ENCODE assay signal across 19 cellular contexts in genomic region chr10:36303896-36304295, GRCh38.
A peak's percentile ranks its signal among the peaks of the same experiment; 100 is the strongest.
DNase-seq lines count a peak whose midpoint lies in the region; ATAC-seq and TF ChIP-seq lines count a peak whose summit lies in the region.
"Had no signal": no experiment of that assay in that cellular context is flagged by ENCODE, and none has a peak within 500 bp of the region (broad histone marks: within the 10 kb centered on the region; RNA-seq: fewer than 3 reads in every experiment).

No MANE protein-coding gene starts in this region.

- no peak overlapping the region for H3K4me2 ChIP-seq in SK-N-SH
- H3K4me2 ChIP-seq: A549, GM23338 had no signal

- H3K27me3 ChIP-seq in SK-N-SH (ENCODE audit: insufficient read depth) (no peaks in the 10 kb centered on the region), stomach (no peaks in the 10 kb centered on the region)

- no peaks in the 10 kb centered on the region for H3F3A ChIP-seq in SK-N-SH (replicated peaks; ENCODE audit: insufficient read depth)

- H3K9ac ChIP-seq in SK-N-SH = no peak overlapping the region

- no peak for DNase-seq in SK-N-SH
- peak; percentile 11 for DNase-seq in RWPE1 (ENCODE audit: low spot score)
- DNase-seq in epithelial cell of esophagus (ENCODE audit: low read depth) = peak; percentile 88
- no peak for DNase-seq in GOT3 (lab: John Stamatoyannopoulos, UW)
- no peak for DNase-seq in stimulated activated CD4-positive, alpha-beta T cell treated with anti-CD3 and anti-CD28 coated beads, Interleukin-4, amount 100 ng/mL, for 24 hours
- DNase-seq in stomach = no peak
- DNase-seq: AML-193; CD4-positive, alpha-beta memory T cell; DMS153; DMS79; GDM1; H7; HFFc6 had no signal

- H3K27ac ChIP-seq in SK-N-SH (ENCODE audit: low read depth in 2 of 2, low read length in 1 of 2) = no peak overlapping the region
- no peak overlapping the region for H3K27ac ChIP-seq in RWPE1
- no peak overlapping the region for H3K27ac ChIP-seq in stomach
- H3K27ac ChIP-seq: 22Rv1, A549, HL-60 had no signal

- intact Hi-C loops in stomach (cut with DNase I; ENCODE audit: low total_unique reads) = no loop called here

- no peak for TF ChIP-seq CTCF in SK-N-SH (IDR thresholded peaks at IDR 0.05)
- TF ChIP-seq CTCF in RWPE1 (conservative IDR thresholded peaks at IDR 0.05; ENCODE audit: low read depth) = no peak
- no peak for TF ChIP-seq CTCF in epithelial cell of esophagus (IDR thresholded peaks at IDR 0.05; ENCODE audit: insufficient read depth, low read depth, low read length, missing control alignments)
- TF ChIP-seq CTCF in stomach (IDR thresholded peaks at IDR 0.05) = no peak

- H3K4me1 ChIP-seq in SK-N-SH (ENCODE audit: control insufficient read depth in 1 of 2, insufficient read depth in 2 of 2, low read depth in 1 of 2, low read length in 1 of 2) (no peaks in the 10 kb centered on the region), stomach (peaks cover 0 to 4% (median 0%) of the 10 kb centered on the region in 4 donors)
- H3K4me1 ChIP-seq: A549 had no signal

- no peaks in the 10 kb centered on the region for H3K79me2 ChIP-seq in SK-N-SH (ENCODE audit: insufficient read depth)

- H3K36me3 ChIP-seq in SK-N-SH (replicated peaks in 1 of 2; ENCODE audit: control insufficient read depth in 1 of 2, insufficient read depth in 2 of 2, low read length in 1 of 2) (no peaks in the 10 kb centered on the region), stomach (no peaks in the 10 kb centered on the region)

- CTCF ChIA-PET in SK-N-SH (lab: Yijun Ruan, JAX) = no interaction called here
- CTCF ChIA-PET in RWPE1 (lab: Yijun Ruan, JAX) = interaction anchor here (0.6 kb wide), 1 partner anchor 12 kb away, joined by 4 read pairs; no protein-coding TSS in a partner anchor

- H2AFZ ChIP-seq in SK-N-SH (ENCODE audit: low read depth) = no peak overlapping the region
- H2AFZ ChIP-seq: GM23338 had no signal

- TF ChIP-seq POLR2A in stomach (IDR thresholded peaks at IDR 0.05) = no peak

- H4K20me1 ChIP-seq in SK-N-SH (ENCODE audit: insufficient read depth) = no peaks in the 10 kb centered on the region

- H3K4me3 ChIP-seq in SK-N-SH (ENCODE audit: low read depth in 2 of 2, low read length in 1 of 2) = no peak overlapping the region
- no peak overlapping the region for H3K4me3 ChIP-seq in epithelial cell of esophagus (ENCODE audit: low read length)
- no peak overlapping the region for H3K4me3 ChIP-seq in stomach
- H3K4me3 ChIP-seq: A549, GM23338 had no signal

- H3K9me3 ChIP-seq in SK-N-SH (no peaks in the 10 kb centered on the region), stomach (no peaks in the 10 kb centered on the region)

- no peak for TF ChIP-seq EP300 in SK-N-SH (IDR thresholded peaks at IDR 0.05; ENCODE audit: borderline replicate concordance in 1 of 2, low read depth in 1 of 2, low read length in 1 of 2)
- no peak for TF ChIP-seq EP300 in stomach (IDR thresholded peaks at IDR 0.05)

- no peak for ATAC-seq in SK-N-SH treated with all-trans-retinoic acid at 6 μM for 48 hours
- ATAC-seq: A549, GM23338, HCT116 had no signal

- no peak for TF ChIP-seq RAD21 in SK-N-SH (IDR thresholded peaks at IDR 0.05; ENCODE audit: low read length)

- no peaks in the 10 kb centered on the region for H3K9me2 ChIP-seq in SK-N-SH

- POLR2A ChIA-PET in SK-N-SH (lab: Yijun Ruan, JAX) = no interaction called here
- POLR2A ChIA-PET in RWPE1 (lab: Yijun Ruan, JAX; ENCODE audit: low non-redundant PET) = no interaction called here

TF ChIP-seq in SK-N-SH, 30 proteins besides CTCF, POLR2A, EP300 and RAD21:
- TF ChIP-seq GATA2 (CRISPR knock-in tag; IDR thresholded peaks at IDR 0.05) (0 out of 2 replicates have a peak, but pooled peaks have one; percentile 23), JUND (IDR thresholded peaks at IDR 0.05) (no peak), EZH2phosphoT487 (IDR thresholded peaks at IDR 0.05; ENCODE audit: borderline replicate concordance, low read depth) (no peak), CHD2 (IDR thresholded peaks at IDR 0.05; ENCODE audit: low read length, partially characterized antibody) (no peak), IRF3 (IDR thresholded peaks at IDR 0.05; ENCODE audit: low read depth, low read length) (no peak), FOSL2 (IDR thresholded peaks at IDR 0.05; ENCODE audit: borderline replicate concordance, low read depth) (no peak), NRF1 (IDR thresholded peaks at IDR 0.05; ENCODE audit: low read depth, low read length) (no peak), RFX5 (IDR thresholded peaks at IDR 0.05; ENCODE audit: low read length) (no peak), FOXJ3 (CRISPR knock-in tag; IDR thresholded peaks at IDR 0.05) (no peak)

TF ChIP-seq in SK-N-SH treated with all-trans-retinoic acid at 6 μM for 48 hours, 23 proteins besides CTCF, POLR2A, EP300 and RAD21:
- TF ChIP-seq ARNTL (CRISPR knock-in tag; IDR thresholded peaks at IDR 0.05; ENCODE audit: borderline replicate concordance, low read depth) (no peak), SNAI2 (CRISPR knock-in tag; IDR thresholded peaks at IDR 0.05) (no peak), ZNF565 (CRISPR knock-in tag; conservative IDR thresholded peaks at IDR 0.05; ENCODE audit: low read depth) (no peak), GLIS3 (CRISPR knock-in tag; IDR thresholded peaks at IDR 0.05) (no peak), TCF4 (CRISPR knock-in tag; IDR thresholded peaks at IDR 0.05; ENCODE audit: borderline replicate concordance) (no peak), RARB (CRISPR knock-in tag; IDR thresholded peaks at IDR 0.05) (no peak), ZNF70 (CRISPR knock-in tag; IDR thresholded peaks at IDR 0.05) (no peak)

Comparison
In these comparisons a context has a peak if more than half of its experiments do, and no peak if none do; other contexts are left out.
1. DNase-seq: peak in RWPE1 (single experiment) and epithelial cell of esophagus (single experiment); none in SK-N-SH (single experiment), GOT3 (single experiment), stimulated activated CD4-positive, alpha-beta T cell treated with anti-CD3 and anti-CD28 coated beads, Interleukin-4, amount 100 ng/mL, for 24 hours (single experiment) and stomach (single experiment).